10 cellular contexts compared by ENCODE assay signal in genomic region chr10:124534231-124534798, GRCh38.
DNase-seq lines count a peak whose midpoint lies in the region; ATAC-seq and TF ChIP-seq lines count a peak whose summit lies in the region.
"Had no signal": no experiment of that assay in that cellular context is flagged by ENCODE, and none has a peak within 500 bp of the region (broad histone marks: within the 10 kb centered on the region; RNA-seq: fewer than 3 reads in every experiment).

No MANE protein-coding gene starts in this region.

- no peak overlapping the region for H3K27ac ChIP-seq in HCT116 (ENCODE audit: low read depth, low read length)
- no peak overlapping the region for H3K27ac ChIP-seq in iPS DF 6.9 (ENCODE audit: low read length)
- H3K27ac ChIP-seq in suprapubic skin = no peak overlapping the region
- H3K27ac ChIP-seq: epithelial cell of prostate, SK-N-MC had no signal

- H2AFZ ChIP-seq in HCT116 (ENCODE audit: low read depth, low read length, poor library complexity, severe bottlenecking) = no peak overlapping the region

- H3K9me3 Mint-ChIP-seq in activated CD8-positive, alpha-beta T cell treated with anti-CD3 and anti-CD28 coated beads, Interleukin-2, amount 10 ng/mL, durations not matched to agents 7 days and 5 days (ENCODE audit: insufficient read depth) = no peaks in the 10 kb centered on the region
- H3K9me3 Mint-ChIP-seq in activated T-cell treated with anti-CD3 and anti-CD28 coated beads, Interleukin-2, amount 50 U/mL, for 24 hours = no peaks in the 10 kb centered on the region

- H3K27me3 ChIP-seq in HCT116 (ENCODE audit: insufficient read depth, low read length) (no peaks in the 10 kb centered on the region), iPS DF 6.9 (ENCODE audit: control insufficient read depth, insufficient read depth, low read length) (no peaks in the 10 kb centered on the region), suprapubic skin (no peaks in the 10 kb centered on the region)

- TF ChIP-seq RAD21 in HCT116 (IDR thresholded peaks at IDR 0.05; ENCODE audit: low read depth) = 0 out of 2 replicates have a peak, but pooled peaks have one; percentile 3

- RAD21 ChIA-PET in HCT116 (lab: Charles Lee; ENCODE audit: low non-redundant PET in 1 of 2, low total read pairs in 2 of 2, uncharacterized antibody in 2 of 2, unreplicated experiment in 2 of 2) = no interaction called here

- no peaks in the 10 kb centered on the region for H3K9me3 ChIP-seq in HCT116 (ENCODE audit: control insufficient read depth in 1 of 2, insufficient read depth in 1 of 2, low read depth in 1 of 2, low read length in 2 of 2)
- no peaks in the 10 kb centered on the region for H3K9me3 ChIP-seq in iPS DF 6.9 (ENCODE audit: control insufficient read depth, insufficient read depth, low read length)
- H3K9me3 ChIP-seq in suprapubic skin = no peaks in the 10 kb centered on the region

- no peak for ATAC-seq in HCT116
- ATAC-seq in activated CD8-positive, alpha-beta T cell treated with anti-CD3 and anti-CD28 coated beads, Interleukin-2, amount 10 ng/mL, durations not matched to agents 7 days and 5 days = no peak
- ATAC-seq in stimulated activated naive CD8-positive, alpha-beta T cell treated with anti-CD3 and anti-CD28 coated beads, Interleukin-15, Interleukin-2, amounts not matched to agents 100 U/mL and 50 U/mL, for 24 hours = no peak

- no peak overlapping the region for H3K4me3 ChIP-seq in HCT116 (replicated peaks in 1 of 2; ENCODE audit: low read depth in 1 of 2, low read length in 2 of 2)
- no peak overlapping the region for H3K4me3 ChIP-seq in iPS DF 6.9 (ENCODE audit: low read length)
- no peak overlapping the region for H3K4me3 ChIP-seq in suprapubic skin
- H3K4me3 ChIP-seq: SK-N-MC had no signal

- peaks cover 0 to 21% of the 10 kb centered on the region in 2 experiments; a peak in 2 of 4 replicates for H3K4me1 ChIP-seq in HCT116 (ENCODE audit: control insufficient read depth in 1 of 2, insufficient read depth in 2 of 2, low read length in 2 of 2)
- H3K4me1 ChIP-seq in iPS DF 6.9 (ENCODE audit: control insufficient read depth, insufficient read depth, low read length) = peaks cover 5% of the 10 kb centered on the region
- H3K4me1 ChIP-seq in suprapubic skin = peaks cover 13% of the 10 kb centered on the region

- no CpG with 5 or more reads among the region's 30 CpGs for WGBS in iPS DF 6.9 (ENCODE audit: insufficient coverage, insufficient read length)
- WGBS in suprapubic skin = 68% methylated on average over 23 of the region's 30 CpGs

- H3K9ac ChIP-seq in HCT116 (ENCODE audit: low read length) = no peak overlapping the region

- no TSS peak for BruUV-seq in HCT116 (replicated peaks; lab: Mats Ljungman, UMichigan)

- no peak for DNase-seq in HCT116 (ENCODE audit: low read depth, low spot score)
- DNase-seq in activated CD8-positive, alpha-beta T cell treated with anti-CD3 and anti-CD28 coated beads, Interleukin-2, amount 10 ng/mL, durations not matched to agents 7 days and 5 days = peak; percentile 27
- peak; percentile 33 for DNase-seq in iPS DF 6.9 (ENCODE audit: low read depth, low spot score)
- DNase-seq in stimulated activated naive CD8-positive, alpha-beta T cell treated with anti-CD3 and anti-CD28 coated beads, Interleukin-15, Interleukin-2, amounts not matched to agents 100 U/mL and 50 U/mL, for 24 hours = peak; percentile 32
- DNase-seq in stimulated activated CD4-positive, alpha-beta T cell treated with anti-CD3 and anti-CD28 coated beads, Interleukin-4, amount 100 ng/mL, for 24 hours = no peak
- DNase-seq in suprapubic skin (ENCODE audit: low spot score in 2 of 2) = no peak
- DNase-seq in HK-2 (ENCODE audit: unreplicated experiment) = no peak
- no peak for DNase-seq in activated T-cell treated with anti-CD3 and anti-CD28 coated beads, Interleukin-2, amount 50 U/mL, for 24 hours

- H3K4me2 ChIP-seq in HCT116 (ENCODE audit: low read length) = no peak overlapping the region

- no peaks in the 10 kb centered on the region for H4K20me1 ChIP-seq in HCT116 (ENCODE audit: insufficient read depth)

- TF ChIP-seq POLR2A in HCT116 (IDR thresholded peaks at IDR 0.05; ENCODE audit: borderline replicate concordance, extremely low read depth, insufficient read depth, insufficient read length) (no peak), suprapubic skin (IDR thresholded peaks at IDR 0.05) (no peak)

- CTCF ChIA-PET in HCT116 (lab: Charles Lee) = interaction anchor here (4.4 kb wide), 1 partner anchor 207 kb away, joined by 14 read pairs; no protein-coding TSS in a partner anchor
- CTCF ChIA-PET in activated CD8-positive, alpha-beta T cell treated with anti-CD3 and anti-CD28 coated beads, Interleukin-2, amount 10 ng/mL, durations not matched to agents 7 days and 5 days (lab: Charles Lee) = interaction anchor here (0.6 to 3.2 kb wide), 11 partner anchors 11 to 381 kb away, joined by 3 to 34 read pairs (median 3); no protein-coding TSS in a partner anchor

- intact Hi-C loops in HCT116 (cut with micrococcal nuclease) = loop anchor here (5.0 to 10.0 kb wide), 3 partner anchors 450 to 843 kb away; no protein-coding TSS in a partner anchor

- no peak overlapping the region for H3K27ac Mint-ChIP-seq in activated CD8-positive, alpha-beta T cell treated with anti-CD3 and anti-CD28 coated beads, Interleukin-2, amount 10 ng/mL, durations not matched to agents 7 days and 5 days
- H3K27ac Mint-ChIP-seq in activated T-cell treated with anti-CD3 and anti-CD28 coated beads, Interleukin-2, amount 50 U/mL, for 24 hours = no peak overlapping the region

- H3K9me2 ChIP-seq in HCT116 (ENCODE audit: insufficient read depth) = no peaks in the 10 kb centered on the region

- H3K4me3 Mint-ChIP-seq in activated CD8-positive, alpha-beta T cell treated with anti-CD3 and anti-CD28 coated beads, Interleukin-2, amount 10 ng/mL, durations not matched to agents 7 days and 5 days = no peak overlapping the region
- H3K4me3 Mint-ChIP-seq in activated T-cell treated with anti-CD3 and anti-CD28 coated beads, Interleukin-2, amount 50 U/mL, for 24 hours = no peak overlapping the region

- H3K27me3 Mint-ChIP-seq in activated CD8-positive, alpha-beta T cell treated with anti-CD3 and anti-CD28 coated beads, Interleukin-2, amount 10 ng/mL, durations not matched to agents 7 days and 5 days (ENCODE audit: low read depth) = no peaks in the 10 kb centered on the region
- H3K27me3 Mint-ChIP-seq in activated T-cell treated with anti-CD3 and anti-CD28 coated beads, Interleukin-2, amount 50 U/mL, for 24 hours = no peaks in the 10 kb centered on the region

- H3K4me1 Mint-ChIP-seq in activated CD8-positive, alpha-beta T cell treated with anti-CD3 and anti-CD28 coated beads, Interleukin-2, amount 10 ng/mL, durations not matched to agents 7 days and 5 days (ENCODE audit: low read depth) = peaks cover 12% of the 10 kb centered on the region
- H3K4me1 Mint-ChIP-seq in activated T-cell treated with anti-CD3 and anti-CD28 coated beads, Interleukin-2, amount 50 U/mL, for 24 hours (ENCODE audit: low read depth) = peaks cover 6% of the 10 kb centered on the region

- TF ChIP-seq EP300 in suprapubic skin (IDR thresholded peaks at IDR 0.05) = no peak

- no peaks in the 10 kb centered on the region for H3K79me2 ChIP-seq in HCT116 (ENCODE audit: insufficient read depth, low read length)

- POLR2A ChIA-PET in HCT116 (lab: Charles Lee) = no interaction called here
- POLR2A ChIA-PET in activated CD8-positive, alpha-beta T cell treated with anti-CD3 and anti-CD28 coated beads, Interleukin-2, amount 10 ng/mL, durations not matched to agents 7 days and 5 days (lab: Charles Lee) = interaction anchor here (0.6 kb wide), 1 partner anchor 13 kb away, joined by 3 read pairs; no protein-coding TSS in a partner anchor

- no peaks in the 10 kb centered on the region for H3K36me3 ChIP-seq in HCT116 (ENCODE audit: control insufficient read depth in 1 of 2, insufficient read depth in 2 of 2, low read length in 2 of 2)
- H3K36me3 ChIP-seq in iPS DF 6.9 (ENCODE audit: control insufficient read depth, insufficient read depth, low read length) = no peaks in the 10 kb centered on the region
- H3K36me3 ChIP-seq in suprapubic skin = no peaks in the 10 kb centered on the region

- no peaks in the 10 kb centered on the region for H3K36me3 Mint-ChIP-seq in activated CD8-positive, alpha-beta T cell treated with anti-CD3 and anti-CD28 coated beads, Interleukin-2, amount 10 ng/mL, durations not matched to agents 7 days and 5 days (ENCODE audit: low read depth)
- no peaks in the 10 kb centered on the region for H3K36me3 Mint-ChIP-seq in activated T-cell treated with anti-CD3 and anti-CD28 coated beads, Interleukin-2, amount 50 U/mL, for 24 hours (ENCODE audit: low read depth)

- TF ChIP-seq CTCF in HCT116 (IDR thresholded peaks at IDR 0.05 in 2 of 3, conservative IDR thresholded peaks at IDR 0.05 in 1 of 3; ENCODE audit: borderline replicate concordance in 1 of 3, insufficient read depth in 1 of 3, low read depth in 2 of 3, low read length in 2 of 3) (0 out of 6 replicates have a peak, but pooled peaks of 1 of the 3 experiments have one; percentile 1), suprapubic skin (IDR thresholded peaks at IDR 0.05) (no peak)

TF ChIP-seq in HCT116, 20 proteins besides CTCF, POLR2A, EP300 and RAD21 (continues in another document):
- no peak for TF ChIP-seq SP1 (IDR thresholded peaks at IDR 0.05; ENCODE audit: low read depth)
- TF ChIP-seq FOSL1 (IDR thresholded peaks at IDR 0.05; ENCODE audit: low read depth) = no peak
- no peak for TF ChIP-seq EGR1 (IDR thresholded peaks at IDR 0.05; ENCODE audit: low read depth)
- TF ChIP-seq ATF3 (IDR thresholded peaks at IDR 0.05) = no peak
- no peak for TF ChIP-seq EZH2 (IDR thresholded peaks at IDR 0.05)

Comparison
In these comparisons a context has a peak if more than half of its experiments do, and no peak if none do; other contexts are left out.
1. DNase-seq: peak in activated CD8-positive, alpha-beta T cell treated with anti-CD3 and anti-CD28 coated beads, Interleukin-2, amount 10 ng/mL, durations not matched to agents 7 days and 5 days (single experiment), iPS DF 6.9 (single experiment) and stimulated activated naive CD8-positive, alpha-beta T cell treated with anti-CD3 and anti-CD28 coated beads, Interleukin-15, Interleukin-2, amounts not matched to agents 100 U/mL and 50 U/mL, for 24 hours (single experiment); none in HCT116 (single experiment), stimulated activated CD4-positive, alpha-beta T cell treated with anti-CD3 and anti-CD28 coated beads, Interleukin-4, amount 100 ng/mL, for 24 hours (single experiment), suprapubic skin (0 of 2), HK-2 (single experiment) and activated T-cell treated with anti-CD3 and anti-CD28 coated beads, Interleukin-2, amount 50 U/mL, for 24 hours (single experiment).